Comparison of ENCODE assay signal across 8 cellular contexts in the genomic region with DNA sequence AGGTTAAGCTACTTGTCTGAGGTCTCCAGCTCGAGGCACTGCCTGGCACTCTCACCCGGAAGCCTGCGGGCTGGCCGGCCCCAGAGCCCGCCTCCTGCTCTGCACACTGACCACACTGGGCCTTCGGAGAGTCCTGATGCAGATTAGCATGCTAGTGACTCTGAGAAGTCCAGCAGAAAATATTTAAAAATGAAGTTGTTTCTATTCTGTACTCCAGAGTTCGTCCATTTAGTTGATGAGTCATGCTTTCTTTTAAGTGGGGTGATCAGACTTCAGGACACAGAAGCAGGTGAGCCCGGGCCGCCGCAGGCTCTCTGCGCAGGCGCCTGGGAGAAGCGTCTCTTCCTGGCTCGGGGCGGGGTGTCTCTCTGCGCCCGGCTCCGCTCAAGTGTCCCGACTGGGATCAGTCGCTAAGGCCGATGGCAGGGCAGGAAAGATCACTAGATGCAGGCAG. TPM values are rescaled to one million over a fixed set of nuclear protein-coding genes. Genes with fewer than 3 reads are reported as not detected.
A peak's percentile ranks its signal among the peaks of the same experiment; 100 is the strongest.
DNase-seq lines count a peak whose midpoint lies in the region; ATAC-seq and TF ChIP-seq lines count a peak whose summit lies in the region.

No MANE protein-coding gene starts in this region.

- no peaks in the 10 kb centered on the region for H3K36me3 ChIP-seq in ascending aorta
- H3K36me3 ChIP-seq in MG63 = no peaks in the 10 kb centered on the region

- H3K9me3 ChIP-seq in ascending aorta (no peaks in the 10 kb centered on the region), MG63 (no peaks in the 10 kb centered on the region)

- TF ChIP-seq CTCF in ascending aorta (IDR thresholded peaks at IDR 0.05) = no peak

- H3K4me3 ChIP-seq in ascending aorta (peak overlapping the region; percentile 33), MG63 (no peak overlapping the region)

- peak; percentile 98 for ATAC-seq in left colon

- no peaks in the 10 kb centered on the region for H3K4me1 ChIP-seq in ascending aorta

- no peak overlapping the region for H3K27ac ChIP-seq in ascending aorta

- DNase-seq in DMS53 treated with DMSO at 0.1 percent for 48 hours (lab: John Stamatoyannopoulos, UW; ENCODE audit: unreplicated experiment) (peak; percentile 65), NCI-H2107 treated with DMSO at 0.1 percent for 48 hours (lab: John Stamatoyannopoulos, UW; ENCODE audit: unreplicated experiment) (peak; percentile 53), ascending aorta (ENCODE audit: low spot score in 2 of 2) (no peak), left colon (peak; percentile 79 to 85), MG63 (no peak), A172 (ENCODE audit: low spot score) (no peak), cortex of kidney (lab: John Stamatoyannopoulos, UW) (no peak)
- peak; percentile 11 for DNase-seq in stimulated activated CD8-positive, alpha-beta memory T cell treated with anti-CD3 and anti-CD28 coated beads, Interleukin-12 subunit alpha, Interleukin-12 subunit beta, amount 100 ng/mL, for 1 hour (ENCODE audit: low read depth)

- H3K27me3 ChIP-seq in ascending aorta (no peaks in the 10 kb centered on the region), MG63 (no peaks in the 10 kb centered on the region)

- intact Hi-C loops in ascending aorta (cut with DNase I) (no loop called here), left colon (cut with DNase I, micrococcal nuclease) (no loop called here)

RNA-seq across cellular contexts. Expression of a gene that starts 32.5 kb away (rescaled TPM):
- not detected for total RNA-seq in ascending aorta
- not detected for total RNA-seq in left colon
- total RNA-seq in MG63 (2014; rRNA removed; shearing (Covaris generic); ENCODE audit: low replicate concordance) = not detected in 2 replicates
- not detected in 2 replicates for total RNA-seq in A172 (2014; rRNA removed; shearing (Covaris generic))

Comparison
In these comparisons a context has a peak if more than half of its experiments do, and no peak if none do; other contexts are left out.
1. DNase-seq: peak in DMS53 treated with DMSO at 0.1 percent for 48 hours (single experiment), NCI-H2107 treated with DMSO at 0.1 percent for 48 hours (single experiment), left colon (2 of 2) and stimulated activated CD8-positive, alpha-beta memory T cell treated with anti-CD3 and anti-CD28 coated beads, Interleukin-12 subunit alpha, Interleukin-12 subunit beta, amount 100 ng/mL, for 1 hour (single experiment); none in ascending aorta (0 of 2), MG63 (single experiment), A172 (single experiment) and cortex of kidney (single experiment).